Comparison of ENCODE assay signal across 11 cellular contexts in the genomic region with DNA sequence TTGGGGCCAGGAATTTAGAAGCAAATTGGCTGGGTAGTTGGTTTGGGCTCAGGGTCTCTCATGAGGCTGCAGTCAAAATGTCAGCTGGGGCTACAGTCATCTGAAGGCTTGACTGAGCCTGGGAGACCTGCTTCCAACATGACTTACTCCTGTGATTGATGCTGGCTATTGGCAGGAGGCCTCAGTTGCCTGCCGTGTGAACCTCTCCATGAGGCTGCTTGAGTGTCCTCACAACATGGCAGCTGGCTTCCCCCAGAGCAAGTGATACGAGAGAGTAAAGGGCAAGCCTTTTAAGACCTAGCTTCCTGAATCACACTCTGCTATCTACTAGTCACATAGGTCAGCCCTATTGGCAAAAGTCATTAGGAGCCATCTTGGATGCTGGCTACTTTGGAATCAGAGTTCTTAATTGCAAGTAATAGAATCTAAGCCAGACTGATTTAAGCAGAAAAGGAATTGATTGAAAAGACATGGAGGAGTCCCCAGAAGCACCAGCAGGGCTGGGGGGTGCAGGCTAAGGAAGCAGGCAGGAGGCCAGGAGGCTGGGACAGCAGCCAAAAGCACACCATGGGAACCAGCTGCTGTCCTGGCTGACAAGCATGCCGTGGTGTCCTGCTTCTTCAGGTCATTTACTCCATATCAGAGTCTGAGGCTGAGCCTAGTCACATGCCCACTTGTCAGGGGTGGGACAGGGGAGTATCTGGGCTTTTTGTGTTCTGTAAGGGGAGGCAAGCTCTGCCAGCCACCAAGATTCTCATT. TPM values are rescaled to one million over a fixed set of nuclear protein-coding genes. Genes with fewer than 3 reads are reported as not detected.
A peak's percentile ranks its signal among the peaks of the same experiment; 100 is the strongest.
DNase-seq lines count a peak whose midpoint lies in the region; ATAC-seq lines count a peak whose summit lies in the region.
"Had no signal": no experiment of that assay in that cellular context is flagged by ENCODE, and none has a peak within 500 bp of the region (broad histone marks: within the 10 kb centered on the region; RNA-seq: fewer than 3 reads in every experiment).

No MANE protein-coding gene starts in this region.

- no peaks in the 10 kb centered on the region for H3K9me3 Mint-ChIP-seq in T-helper 2 cell treated with Interferon-gamma antibody and Interleukin-4, amounts not matched to agents 5 μg/mL and 100 μg/mL, for 36 hours
- H3K9me3 Mint-ChIP-seq: activated B cell treated with CpG ODN at 0.5 μM for 24 hours had no signal

- H3K4me1 Mint-ChIP-seq in T-helper 2 cell treated with Interferon-gamma antibody and Interleukin-4, amounts not matched to agents 5 μg/mL and 100 μg/mL, for 36 hours (ENCODE audit: low read depth), result no peaks in the 10 kb centered on the region
- H3K4me1 Mint-ChIP-seq: activated B cell treated with CpG ODN at 0.5 μM for 24 hours had no signal

- DNase-seq in Right ventricle myocardium inferior (ENCODE audit: missing footprints) (no peak), cardiac septum (ENCODE audit: low spot score) (no peak), amygdala (lab: John Stamatoyannopoulos, UW) (peak in 34 of 56 donors; percentile 5 to 72 (median 34)), iris pigment epithelial cell (ENCODE audit: low read depth) (peak; percentile 63), T-helper 2 cell (no peak)
- no peak for DNase-seq in T-helper 2 cell treated with Interferon-gamma antibody and Interleukin-4, amounts not matched to agents 5 μg/mL and 100 μg/mL, for 36 hours (ENCODE audit: low spot score)
- DNase-seq: activated B cell treated with CpG ODN at 0.5 μM for 24 hours, AML-193, NCI-H2107 had no signal

- no peak overlapping the region for H3K4me3 Mint-ChIP-seq in T-helper 2 cell treated with Interferon-gamma antibody and Interleukin-4, amounts not matched to agents 5 μg/mL and 100 μg/mL, for 36 hours
- H3K4me3 Mint-ChIP-seq: activated B cell treated with CpG ODN at 0.5 μM for 24 hours had no signal

- ATAC-seq in Right ventricle myocardium inferior, result peak; percentile 71
- ATAC-seq in GM21381 (IDR thresholded peaks at IDR 0.05; ENCODE audit: unreplicated experiment), result no peak
- no peak for ATAC-seq in GM21723 (IDR thresholded peaks at IDR 0.05; ENCODE audit: unreplicated experiment)

- no peaks in the 10 kb centered on the region for H3K36me3 Mint-ChIP-seq in T-helper 2 cell treated with Interferon-gamma antibody and Interleukin-4, amounts not matched to agents 5 μg/mL and 100 μg/mL, for 36 hours (ENCODE audit: low read depth)

- H3K27ac Mint-ChIP-seq in T-helper 2 cell treated with Interferon-gamma antibody and Interleukin-4, amounts not matched to agents 5 μg/mL and 100 μg/mL, for 36 hours, result no peak overlapping the region
- H3K27ac Mint-ChIP-seq: activated B cell treated with CpG ODN at 0.5 μM for 24 hours had no signal

- H3K27me3 Mint-ChIP-seq in T-helper 2 cell treated with Interferon-gamma antibody and Interleukin-4, amounts not matched to agents 5 μg/mL and 100 μg/mL, for 36 hours (ENCODE audit: low read depth), result no peaks in the 10 kb centered on the region
- H3K27me3 Mint-ChIP-seq: activated B cell treated with CpG ODN at 0.5 μM for 24 hours had no signal

- intact Hi-C loops in Right ventricle myocardium inferior (cut with DNase I) (no loop called here), cardiac septum (cut with DNase I) (no loop called here)

RNA-seq across cellular contexts. Expression of a gene that starts 7.8 kb away (rescaled TPM):
- total RNA-seq in Right ventricle myocardium inferior, result 57.2 TPM
- total RNA-seq in cardiac septum, result 62.5 TPM

RNA-seq across cellular contexts. Expression of a gene that starts 55.9 kb away (rescaled TPM):
- total RNA-seq in Right ventricle myocardium inferior (26.3 TPM), cardiac septum (20.1 TPM)
- total RNA-seq: activated B cell treated with CpG ODN at 0.5 μM for 24 hours had no signal

Comparison
In these comparisons a context has a peak if more than half of its experiments do, and no peak if none do; other contexts are left out.
1. DNase-seq: peak in amygdala (34 of 56) and iris pigment epithelial cell (single experiment); none in Right ventricle myocardium inferior (single experiment), cardiac septum (single experiment), T-helper 2 cell treated with Interferon-gamma antibody and Interleukin-4, amounts not matched to agents 5 μg/mL and 100 μg/mL, for 36 hours (single experiment) and T-helper 2 cell (0 of 5).